In genomic region chr15:84734794-84735479, GRCh38 we compare ENCODE assay signal across 8 cellular contexts. TPM values are rescaled to one million over a fixed set of nuclear protein-coding genes. Genes with fewer than 3 reads are reported as not detected.
DNase-seq lines count a peak whose midpoint lies in the region; ATAC-seq and TF ChIP-seq lines count a peak whose summit lies in the region.

No MANE protein-coding gene starts in this region.

- peak; percentile 63 for ATAC-seq in HG03097 (IDR thresholded peaks at IDR 0.05; ENCODE audit: low FRiP score, unreplicated experiment)

- no peaks in the 10 kb centered on the region for H3K4me1 ChIP-seq in rectal smooth muscle tissue (ENCODE audit: control insufficient read depth, insufficient read depth, low read length)

- in situ Hi-C loops in GM18951 (cut with MboI; ENCODE audit: low sequenced_read_pairs, unreplicated experiment), result no loop called here

- H3K4me3 ChIP-seq in rectal smooth muscle tissue (ENCODE audit: low read length), result peak overlapping the region; percentile 18

- DNase-seq in A172 (ENCODE audit: low spot score) (peak; percentile 83), NOMO-1 treated with DMSO at 0.1 percent for 48 hours (lab: John Stamatoyannopoulos, UW; ENCODE audit: unreplicated experiment) (peak; percentile 91), germinal center (ENCODE audit: low spot score) (peak; percentile 77), NCI-H1092 treated with DMSO at 0.1 percent for 48 hours (lab: John Stamatoyannopoulos, UW) (no peak)
- peak; percentile 77 for DNase-seq in activated CD8-positive, alpha-beta memory T cell treated with anti-CD3 and anti-CD28 coated beads, Interleukin-2, amount 50 U/mL, for 48 hours

- TF ChIP-seq POLR2A in GM18951 (IDR thresholded peaks at IDR 0.05; ENCODE audit: extremely low read depth, insufficient read depth, insufficient read length), result peak; percentile 38

- H3K9ac ChIP-seq in rectal smooth muscle tissue (ENCODE audit: low read length), result no peak overlapping the region

- no peaks in the 10 kb centered on the region for H3K36me3 ChIP-seq in rectal smooth muscle tissue (ENCODE audit: control insufficient read depth, insufficient read depth, low read length)

- no peaks in the 10 kb centered on the region for H3K27me3 ChIP-seq in rectal smooth muscle tissue (ENCODE audit: control insufficient read depth, insufficient read depth, low read length)

- H3K27ac ChIP-seq in rectal smooth muscle tissue (ENCODE audit: low read depth, low read length), result no peak overlapping the region

RNA-seq across cellular contexts. Expression of gene ZNF592, which starts 13.5 kb away (rescaled TPM):
- 5.6 and 6.9 TPM in 2 replicates for total RNA-seq in A172 (2014; rRNA removed; shearing (Covaris generic))

RNA-seq across cellular contexts. Expression of gene SEC11A, which starts 19.0 kb away (rescaled TPM):
- total RNA-seq in A172 (2014; rRNA removed; shearing (Covaris generic)), result 262 and 270 TPM in 2 replicates
